ENCODE assay signal across 25 cellular contexts in genomic region chr20:54251093-54251492, GRCh38. TPM values are rescaled to one million over a fixed set of nuclear protein-coding genes. Genes with fewer than 3 reads are reported as not detected.
DNase-seq lines count a peak whose midpoint lies in the region; FAIRE-seq and TF ChIP-seq lines count a peak whose summit lies in the region.
"Had no signal": no experiment of that assay in that cellular context is flagged by ENCODE, and none has a peak within 500 bp of the region (broad histone marks: within the 10 kb centered on the region; RNA-seq: fewer than 3 reads in every experiment).

No MANE protein-coding gene starts in this region.

- H3K9me3 Mint-ChIP-seq in glutamatergic neuron (ENCODE audit: unreplicated experiment): peaks cover 6% of the 10 kb centered on the region
- H3K9me3 Mint-ChIP-seq in activated T-helper 2 cell treated with anti-CD3 and anti-CD28 coated beads, Interferon-gamma antibody, Interleukin-2, Interleukin-4, amounts not matched to agents 10 μg/mL and 5 μg/mL and 100 μg/mL, durations not matched to agents 14 hours and 24 hours and 36 hours: no peaks in the 10 kb centered on the region
- H3K9me3 Mint-ChIP-seq: CD8-positive, alpha-beta T cell had no signal

- intact Hi-C loops in activated T-helper 2 cell treated with anti-CD3 and anti-CD28 coated beads, Interferon-gamma antibody, Interleukin-2, Interleukin-4, amounts not matched to agents 10 μg/mL and 5 μg/mL and 100 μg/mL, durations not matched to agents 14 hours and 24 hours and 36 hours (cut with micrococcal nuclease): no loop called here

- DNase-seq in DMS 273 (lab: John Stamatoyannopoulos, UW; ENCODE audit: unreplicated experiment) (peak; percentile 77), HT-29 (ENCODE audit: low spot score) (peak; percentile 26), NCI-H524 treated with DMSO at 0.1 percent for 48 hours (lab: John Stamatoyannopoulos, UW) (peak; percentile 98), glutamatergic neuron (no peak), small intestine (no peak), DMS114 treated with DMSO at 0.1 percent for 48 hours (lab: John Stamatoyannopoulos, UW; ENCODE audit: unreplicated experiment) (no peak), cerebellar nuclear complex (lab: John Stamatoyannopoulos, UW) (no peak)
- no peak for DNase-seq in activated T-helper 2 cell treated with anti-CD3 and anti-CD28 coated beads, Interferon-gamma antibody, Interleukin-2, Interleukin-4, amounts not matched to agents 10 μg/mL and 5 μg/mL and 100 μg/mL, durations not matched to agents 14 hours and 24 hours and 36 hours (ENCODE audit: low spot score)
- DNase-seq: C1 segment of cervical spinal cord; Calu3; CD8-positive, alpha-beta T cell; DMS79 treated with DMSO at 0.1 percent for 48 hours; HCEC 1CT; IMR-90; NCI-H1105; NCI-H146; NCI-H2081; NCI-H510A; OCI-M1; Right ventricle myocardium superior; SW 1271; T-helper 17 cell had no signal

- H3K4me1 ChIP-seq in small intestine (ENCODE audit: control insufficient read depth in 2 of 2, insufficient read depth in 1 of 2, low read depth in 1 of 2, low read length in 1 of 2): no peaks in the 10 kb centered on the region

- H3K27me3 ChIP-seq in small intestine (ENCODE audit: control insufficient read depth in 2 of 2, insufficient read depth in 2 of 2, low read length in 2 of 2): no peaks in the 10 kb centered on the region

- H3K27ac Mint-ChIP-seq in glutamatergic neuron (ENCODE audit: unreplicated experiment): peak overlapping the region; percentile 83
- no peak overlapping the region for H3K27ac Mint-ChIP-seq in activated T-helper 2 cell treated with anti-CD3 and anti-CD28 coated beads, Interferon-gamma antibody, Interleukin-2, Interleukin-4, amounts not matched to agents 10 μg/mL and 5 μg/mL and 100 μg/mL, durations not matched to agents 14 hours and 24 hours and 36 hours
- H3K27ac Mint-ChIP-seq: CD8-positive, alpha-beta T cell; GM23338; T-helper 17 cell had no signal

- 83 to 90% (median 85%) methylated on average over 3 of the region's 3 CpGs for WGBS in small intestine, 3 donors

- no peak for TF ChIP-seq CTCF in glutamatergic neuron (IDR thresholded peaks at IDR 0.05; ENCODE audit: partially characterized antibody, unreplicated experiment)

- H3K9me3 ChIP-seq in small intestine (ENCODE audit: control insufficient read depth, low read depth): no peaks in the 10 kb centered on the region

- H3K36me3 Mint-ChIP-seq in glutamatergic neuron (ENCODE audit: unreplicated experiment): peaks cover 8% of the 10 kb centered on the region
- no peaks in the 10 kb centered on the region for H3K36me3 Mint-ChIP-seq in activated T-helper 2 cell treated with anti-CD3 and anti-CD28 coated beads, Interferon-gamma antibody, Interleukin-2, Interleukin-4, amounts not matched to agents 10 μg/mL and 5 μg/mL and 100 μg/mL, durations not matched to agents 14 hours and 24 hours and 36 hours (ENCODE audit: low read depth)
- H3K36me3 Mint-ChIP-seq: CD8-positive, alpha-beta T cell had no signal

- no peak overlapping the region for H3K4me3 Mint-ChIP-seq in glutamatergic neuron (ENCODE audit: unreplicated experiment)
- no peak overlapping the region for H3K4me3 Mint-ChIP-seq in activated T-helper 2 cell treated with anti-CD3 and anti-CD28 coated beads, Interferon-gamma antibody, Interleukin-2, Interleukin-4, amounts not matched to agents 10 μg/mL and 5 μg/mL and 100 μg/mL, durations not matched to agents 14 hours and 24 hours and 36 hours (ENCODE audit: low read depth)
- H3K4me3 Mint-ChIP-seq: CD8-positive, alpha-beta T cell; GM23338; T-helper 17 cell had no signal

- no peak overlapping the region for H3K4me3 ChIP-seq in small intestine (ENCODE audit: low read depth in 1 of 2, low read length in 2 of 2)
- H3K4me3 ChIP-seq: GM23338 had no signal

- peaks cover 4% of the 10 kb centered on the region for H3K27me3 Mint-ChIP-seq in glutamatergic neuron (ENCODE audit: unreplicated experiment)
- no peaks in the 10 kb centered on the region for H3K27me3 Mint-ChIP-seq in activated T-helper 2 cell treated with anti-CD3 and anti-CD28 coated beads, Interferon-gamma antibody, Interleukin-2, Interleukin-4, amounts not matched to agents 10 μg/mL and 5 μg/mL and 100 μg/mL, durations not matched to agents 14 hours and 24 hours and 36 hours (ENCODE audit: low read depth)

- H3K4me1 Mint-ChIP-seq in glutamatergic neuron (ENCODE audit: low read depth, unreplicated experiment): peaks cover 6% of the 10 kb centered on the region
- H3K4me1 Mint-ChIP-seq in activated T-helper 2 cell treated with anti-CD3 and anti-CD28 coated beads, Interferon-gamma antibody, Interleukin-2, Interleukin-4, amounts not matched to agents 10 μg/mL and 5 μg/mL and 100 μg/mL, durations not matched to agents 14 hours and 24 hours and 36 hours (ENCODE audit: low read depth): no peaks in the 10 kb centered on the region
- H3K4me1 Mint-ChIP-seq: GM23338, T-helper 17 cell had no signal

- no peak overlapping the region for H3K27ac ChIP-seq in small intestine (ENCODE audit: low read depth in 1 of 2, low read length in 1 of 2)
- H3K27ac ChIP-seq: HL-60 had no signal

- H3K36me3 ChIP-seq in small intestine (ENCODE audit: control insufficient read depth in 2 of 2, insufficient read depth in 2 of 2, low read length in 2 of 2): no peaks in the 10 kb centered on the region

- no peak for FAIRE-seq in small intestine (lab: Jason Lieb, UNC)
- FAIRE-seq: GM12891 had no signal

RNA-seq across cellular contexts. Expression of gene PFDN4, which starts 43.2 kb away (rescaled TPM):
- 26.8 and 27.9 TPM in 2 replicates for total RNA-seq in HT-29 (2014; rRNA removed; shearing (Covaris generic))
- total RNA-seq in glutamatergic neuron (ENCODE audit: unreplicated experiment): 51.6 TPM
- polyA plus RNA-seq in small intestine: 10 to 100 TPM; 25.9 to 65.3 (median 43.0) TPM
- total RNA-seq in activated T-helper 2 cell treated with anti-CD3 and anti-CD28 coated beads, Interferon-gamma antibody, Interleukin-2, Interleukin-4, amounts not matched to agents 10 μg/mL and 5 μg/mL and 100 μg/mL, durations not matched to agents 14 hours and 24 hours and 36 hours: 52.2 and 55.1 TPM in 2 replicates

Comparison
In these comparisons a context has a peak if more than half of its experiments do, and no peak if none do; other contexts are left out.
1. DNase-seq: peak in DMS 273 (single experiment), HT-29 (single experiment) and NCI-H524 treated with DMSO at 0.1 percent for 48 hours (single experiment); none in glutamatergic neuron (single experiment), small intestine (single experiment), activated T-helper 2 cell treated with anti-CD3 and anti-CD28 coated beads, Interferon-gamma antibody, Interleukin-2, Interleukin-4, amounts not matched to agents 10 μg/mL and 5 μg/mL and 100 μg/mL, durations not matched to agents 14 hours and 24 hours and 36 hours (single experiment), DMS114 treated with DMSO at 0.1 percent for 48 hours (single experiment) and cerebellar nuclear complex (0 of 2).